In genomic region chr11:123307276-123307675, GRCh38 we compare ENCODE assay signal across 15 cellular contexts.
"Had no signal": no experiment of that assay in that cellular context is flagged by ENCODE, and none has a peak within 500 bp of the region (broad histone marks: within the 10 kb centered on the region; RNA-seq: fewer than 3 reads in every experiment).

No MANE protein-coding gene starts in this region.

- H3K27ac ChIP-seq: brain microvascular endothelial cell, foreskin keratinocyte, ovary, tibial artery, uterus had no signal

- H3K27me3 ChIP-seq: brain microvascular endothelial cell, ovary, uterus had no signal

- H3K27me3 Mint-ChIP-seq: activated CD4-positive, alpha-beta memory T cell treated with anti-CD3 and anti-CD28 coated beads, Interleukin-2, amount 10 ng/mL, durations not matched to agents 7 days and 5 days; activated T-cell treated with anti-CD3 and anti-CD28 coated beads, Interleukin-2, amount 50 U/mL, for 24 hours; stimulated activated memory B cell treated with anti-CD40 and anti-IgM and Interleukin-4, amounts not matched to agents 10 μg/mL and 1 μg/mL and 100 μg/mL, for 72 hours had no signal

- H3K4me3 Mint-ChIP-seq: activated CD4-positive, alpha-beta memory T cell treated with anti-CD3 and anti-CD28 coated beads, Interleukin-2, amount 10 ng/mL, durations not matched to agents 7 days and 5 days; activated T-cell treated with anti-CD3 and anti-CD28 coated beads, Interleukin-2, amount 50 U/mL, for 24 hours; neural crest cell; stimulated activated memory B cell treated with anti-CD40 and anti-IgM and Interleukin-4, amounts not matched to agents 10 μg/mL and 1 μg/mL and 100 μg/mL, for 72 hours; WTC11 had no signal

- H3K27ac Mint-ChIP-seq: activated CD4-positive, alpha-beta memory T cell treated with anti-CD3 and anti-CD28 coated beads, Interleukin-2, amount 10 ng/mL, durations not matched to agents 7 days and 5 days; activated naive CD4-positive, alpha-beta T cell treated with anti-CD3 and anti-CD28 coated beads, Interleukin-2, amount 50 U/mL, for 72 hours; activated T-cell treated with anti-CD3 and anti-CD28 coated beads, Interleukin-2, amount 50 U/mL, for 24 hours; stimulated activated memory B cell treated with anti-CD40 and anti-IgM and Interleukin-4, amounts not matched to agents 10 μg/mL and 1 μg/mL and 100 μg/mL, for 72 hours; WTC11 had no signal

- H3K36me3 ChIP-seq: brain microvascular endothelial cell, ovary, tibial artery, uterus had no signal

- ATAC-seq: activated naive CD4-positive, alpha-beta T cell treated with anti-CD3 and anti-CD28 coated beads, Interleukin-2, amount 50 U/mL, for 72 hours; foreskin keratinocyte; left colon; stimulated activated memory B cell treated with anti-CD40 and anti-IgM and Interleukin-4, amounts not matched to agents 10 μg/mL and 1 μg/mL and 100 μg/mL, for 72 hours; WTC11 had no signal

- H3K9me3 Mint-ChIP-seq: activated CD4-positive, alpha-beta memory T cell treated with anti-CD3 and anti-CD28 coated beads, Interleukin-2, amount 10 ng/mL, durations not matched to agents 7 days and 5 days; activated naive CD4-positive, alpha-beta T cell treated with anti-CD3 and anti-CD28 coated beads, Interleukin-2, amount 50 U/mL, for 72 hours; activated T-cell treated with anti-CD3 and anti-CD28 coated beads, Interleukin-2, amount 50 U/mL, for 24 hours; neural crest cell; stimulated activated memory B cell treated with anti-CD40 and anti-IgM and Interleukin-4, amounts not matched to agents 10 μg/mL and 1 μg/mL and 100 μg/mL, for 72 hours; WTC11 had no signal

- H3K9me3 ChIP-seq: ovary, tibial artery, uterus had no signal

- H3K4me1 ChIP-seq: foreskin keratinocyte, uterus had no signal

- H3K36me3 Mint-ChIP-seq: activated naive CD4-positive, alpha-beta T cell treated with anti-CD3 and anti-CD28 coated beads, Interleukin-2, amount 50 U/mL, for 72 hours; stimulated activated memory B cell treated with anti-CD40 and anti-IgM and Interleukin-4, amounts not matched to agents 10 μg/mL and 1 μg/mL and 100 μg/mL, for 72 hours; WTC11 had no signal

- H3K4me3 ChIP-seq: ovary, tibial artery, uterus had no signal

- DNase-seq: activated CD4-positive, alpha-beta memory T cell treated with anti-CD3 and anti-CD28 coated beads, Interleukin-2, amount 10 ng/mL, durations not matched to agents 7 days and 5 days; activated CD4-positive, alpha-beta T cell treated with anti-CD3 and anti-CD28 coated beads for 4 hours; activated T-cell treated with anti-CD3 and anti-CD28 coated beads, Interleukin-2, amount 50 U/mL, for 24 hours; amniotic stem cell; brain microvascular endothelial cell; effector memory CD4-positive, alpha-beta T cell; foreskin keratinocyte; left colon; ovary; tibial artery; uterus had no signal
